9 cellular contexts compared by ENCODE assay signal in genomic region chr20:39269031-39269461, GRCh38.
DNase-seq lines count a peak whose midpoint lies in the region; ATAC-seq lines count a peak whose summit lies in the region.
"Had no signal": no experiment of that assay in that cellular context is flagged by ENCODE, and none has a peak within 500 bp of the region (broad histone marks: within the 10 kb centered on the region; RNA-seq: fewer than 3 reads in every experiment).

No MANE protein-coding gene starts in this region.

- no peaks in the 10 kb centered on the region for H3K4me1 Mint-ChIP-seq in activated naive CD8-positive, alpha-beta T cell treated with anti-CD3 and anti-CD28 coated beads, Interleukin-2, amount 50 U/mL, for 24 hours
- H3K4me1 Mint-ChIP-seq: activated naive CD4-positive, alpha-beta T cell treated with anti-CD3 and anti-CD28 coated beads, Interleukin-2, amount 50 U/mL, for 24 hours had no signal

- H3K27me3 Mint-ChIP-seq in activated naive CD8-positive, alpha-beta T cell treated with anti-CD3 and anti-CD28 coated beads, Interleukin-2, amount 50 U/mL, for 24 hours, result no peaks in the 10 kb centered on the region

- DNase-seq in NCI-H446 (lab: John Stamatoyannopoulos, UW) (peak; percentile 20 to 48), NCI-H446 treated with DMSO at 0.1 percent for 48 hours (lab: John Stamatoyannopoulos, UW) (no peak), NCI-H526 treated with DMSO at 0.1 percent for 48 hours (lab: John Stamatoyannopoulos, UW) (peak; percentile 20), hepatic stellate cell (ENCODE audit: low spot score) (peak; percentile 50)
- peak; percentile 61 for DNase-seq in activated naive CD8-positive, alpha-beta T cell treated with anti-CD3 and anti-CD28 coated beads, Interleukin-2, amount 50 U/mL, for 24 hours
- DNase-seq in stimulated activated CD4-positive, alpha-beta T cell treated with anti-CD3 and anti-CD28 coated beads, Interleukin-15, amount 100 ng/mL, for 48 hours (ENCODE audit: low read depth in 2 of 2), result peak; percentile 11 to 13
- DNase-seq in stimulated activated naive CD4-positive, alpha-beta T cell (lab: John Stamatoyannopoulos, UW), result no peak

- H3K27ac Mint-ChIP-seq in activated naive CD8-positive, alpha-beta T cell treated with anti-CD3 and anti-CD28 coated beads, Interleukin-2, amount 50 U/mL, for 24 hours, result no peak overlapping the region
- H3K27ac Mint-ChIP-seq: activated naive CD4-positive, alpha-beta T cell treated with anti-CD3 and anti-CD28 coated beads, Interleukin-2, amount 50 U/mL, for 24 hours had no signal

- no peaks in the 10 kb centered on the region for H3K9me3 Mint-ChIP-seq in activated naive CD8-positive, alpha-beta T cell treated with anti-CD3 and anti-CD28 coated beads, Interleukin-2, amount 50 U/mL, for 24 hours
- H3K9me3 Mint-ChIP-seq: activated naive CD4-positive, alpha-beta T cell treated with anti-CD3 and anti-CD28 coated beads, Interleukin-2, amount 50 U/mL, for 24 hours had no signal

- H3K36me3 Mint-ChIP-seq in activated naive CD8-positive, alpha-beta T cell treated with anti-CD3 and anti-CD28 coated beads, Interleukin-2, amount 50 U/mL, for 24 hours (ENCODE audit: low read depth), result no peaks in the 10 kb centered on the region
- H3K36me3 Mint-ChIP-seq: activated naive CD4-positive, alpha-beta T cell treated with anti-CD3 and anti-CD28 coated beads, Interleukin-2, amount 50 U/mL, for 24 hours had no signal

- peak; percentile 51 for ATAC-seq in HG02588 (IDR thresholded peaks at IDR 0.05; ENCODE audit: unreplicated experiment)
- peak; percentile 62 for ATAC-seq in activated naive CD8-positive, alpha-beta T cell treated with anti-CD3 and anti-CD28 coated beads, Interleukin-2, amount 50 U/mL, for 24 hours

- H3K4me3 Mint-ChIP-seq in activated naive CD8-positive, alpha-beta T cell treated with anti-CD3 and anti-CD28 coated beads, Interleukin-2, amount 50 U/mL, for 24 hours, result no peak overlapping the region
- H3K4me3 Mint-ChIP-seq: activated naive CD4-positive, alpha-beta T cell treated with anti-CD3 and anti-CD28 coated beads, Interleukin-2, amount 50 U/mL, for 24 hours had no signal

Comparison
In these comparisons a context has a peak if more than half of its experiments do, and no peak if none do; other contexts are left out.
1. DNase-seq: peak in NCI-H446 (2 of 2), NCI-H526 treated with DMSO at 0.1 percent for 48 hours (single experiment), activated naive CD8-positive, alpha-beta T cell treated with anti-CD3 and anti-CD28 coated beads, Interleukin-2, amount 50 U/mL, for 24 hours (single experiment), hepatic stellate cell (single experiment) and stimulated activated CD4-positive, alpha-beta T cell treated with anti-CD3 and anti-CD28 coated beads, Interleukin-15, amount 100 ng/mL, for 48 hours (2 of 2); none in NCI-H446 treated with DMSO at 0.1 percent for 48 hours (single experiment) and stimulated activated naive CD4-positive, alpha-beta T cell (0 of 6).